36 cellular contexts compared by ENCODE assay signal in genomic region chr16:1020591-1020990, GRCh38. TPM values are rescaled to one million over a fixed set of nuclear protein-coding genes. Genes with fewer than 3 reads are reported as not detected.
"Had no signal": no experiment of that assay in that cellular context is flagged by ENCODE, and none has a peak within 500 bp of the region (broad histone marks: within the 10 kb centered on the region; RNA-seq: fewer than 3 reads in every experiment).

No MANE protein-coding gene starts in this region.

- H3K4me2 ChIP-seq: KMS-11 had no signal

- H3K4me3 ChIP-seq: MG63 had no signal

- H3K36me3 ChIP-seq: MG63 had no signal

- DNase-seq: Karpas-422, Kasumi-1, MG63, MM.1S, MV-4-11, NCI-H1048, NCI-H1092, NCI-H1092 treated with DMSO at 0.1 percent for 48 hours, NCI-H1105, NCI-H1105 treated with DMSO at 0.1 percent for 48 hours, NCI-H1417, NCI-H1417 treated with DMSO at 0.1 percent for 48 hours, NCI-H1436, NCI-H1436 treated with DMSO at 0.1 percent for 48 hours, NCI-H146, NCI-H1694, NCI-H1694 treated with DMSO at 0.1 percent for 48 hours, NCI-H187, NCI-H187 treated with DMSO at 0.1 percent for 48 hours, NCI-H1930, NCI-H2029, NCI-H2029 treated with DMSO at 0.1 percent for 48 hours, NCI-H2081, NCI-H2081 treated with DMSO at 0.1 percent for 48 hours, NCI-H2107, NCI-H2171, NCI-H2171 treated with DMSO at 0.1 percent for 48 hours, NCI-H2227 treated with DMSO at 0.1 percent for 48 hours, NCI-H226, NCI-H345, NCI-H446, NCI-H446 treated with DMSO at 0.1 percent for 48 hours, NCI-H510A had no signal

- H3K27ac ChIP-seq: KMS-11 had no signal

- H3K9ac ChIP-seq: KMS-11 had no signal

- H3K9me3 ChIP-seq: MG63 had no signal

RNA-seq across cellular contexts. Expression of gene SOX8, which starts 39.0 kb away (rescaled TPM):
- total RNA-seq: M059J, MCF 10A had no signal

RNA-seq across cellular contexts. Expression of gene SSTR5, which starts 52.0 kb away (rescaled TPM):
- total RNA-seq: M059J, MCF 10A had no signal
